Comparison of ENCODE assay signal across 9 cellular contexts in the genomic region with DNA sequence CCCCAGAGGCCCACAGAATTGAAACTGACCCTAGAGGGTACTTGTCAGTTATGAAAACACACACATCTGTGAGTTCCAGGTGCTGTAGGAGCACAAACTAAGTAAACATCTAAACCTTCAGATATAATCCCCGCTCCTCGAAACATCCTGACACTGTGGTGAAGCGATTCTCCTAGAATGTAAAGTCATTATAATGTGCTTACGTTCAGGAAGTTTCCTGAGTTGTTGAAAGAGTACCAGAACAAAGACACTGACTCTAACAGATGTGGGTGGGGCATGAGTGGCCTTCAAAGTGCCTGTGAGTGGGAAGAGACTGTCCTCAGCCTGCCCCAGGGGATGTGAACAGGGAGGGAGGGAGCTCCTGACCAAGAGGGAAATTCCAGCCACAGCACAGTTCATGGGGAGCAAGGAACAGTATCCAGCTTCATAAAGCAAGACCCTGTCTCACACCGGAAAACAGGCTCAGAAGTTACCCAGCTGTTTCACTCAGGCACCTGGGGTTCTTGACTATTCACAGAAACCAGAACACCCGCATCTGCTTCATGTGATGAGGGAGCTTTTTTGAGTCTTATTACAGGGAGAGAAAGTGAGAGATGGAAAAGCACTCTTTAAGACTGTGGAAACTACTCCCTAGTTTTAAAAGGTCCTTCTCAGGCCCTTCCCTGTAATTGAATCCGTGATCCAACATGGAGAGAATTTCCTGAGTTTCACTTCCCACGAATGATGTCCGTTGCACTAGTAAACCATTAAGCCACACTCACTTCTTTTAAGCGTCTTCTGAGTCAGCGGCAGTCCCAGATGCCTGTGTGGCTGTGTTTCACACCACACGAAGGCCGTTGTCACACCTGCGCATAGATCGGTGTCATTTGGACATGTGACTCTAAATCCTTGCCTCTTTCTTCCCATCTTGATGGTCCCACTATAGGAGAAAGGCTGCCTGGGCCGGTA.
DNase-seq lines count a peak whose midpoint lies in the region; ATAC-seq and TF ChIP-seq lines count a peak whose summit lies in the region.
"Had no signal": no experiment of that assay in that cellular context is flagged by ENCODE, and none has a peak within 500 bp of the region (broad histone marks: within the 10 kb centered on the region; RNA-seq: fewer than 3 reads in every experiment).

No MANE protein-coding gene starts in this region.

- peak overlapping the region; percentile 83 for H3K27ac Mint-ChIP-seq in T-helper 2 cell treated with Interferon-gamma antibody and Interleukin-4, amounts not matched to agents 5 μg/mL and 100 μg/mL, for 36 hours
- H3K27ac Mint-ChIP-seq in neural crest cell (ENCODE audit: unreplicated experiment) = peak overlapping the region; percentile 66
- H3K27ac Mint-ChIP-seq: dendritic cell treated with granulocyte-macrophage colony-stimulating factor and Interleukin-4, amounts not matched to agents 40 ng/mL and 50 ng/mL, for 4 days had no signal

- H3K4me3 Mint-ChIP-seq in T-helper 2 cell treated with Interferon-gamma antibody and Interleukin-4, amounts not matched to agents 5 μg/mL and 100 μg/mL, for 36 hours = peak overlapping the region; percentile 38
- no peak overlapping the region for H3K4me3 Mint-ChIP-seq in neural crest cell
- H3K4me3 Mint-ChIP-seq: dendritic cell treated with granulocyte-macrophage colony-stimulating factor and Interleukin-4, amounts not matched to agents 40 ng/mL and 50 ng/mL, for 4 days had no signal

- H3K4me3 ChIP-seq in Peyer's patch = no peak overlapping the region
- H3K4me3 ChIP-seq in esophagus (ENCODE audit: low read depth in 1 of 2, low read length in 2 of 2) = no peak overlapping the region

- peak overlapping the region; percentile 35 to 71 (median 58) for H3K27ac ChIP-seq in Peyer's patch
- peak overlapping the region; percentile 6 to 39 for H3K27ac ChIP-seq in esophagus (ENCODE audit: low read depth in 2 of 2, low read length in 1 of 2)

- DNase-seq in T-helper 2 cell treated with Interferon-gamma antibody and Interleukin-4, amounts not matched to agents 5 μg/mL and 100 μg/mL, for 36 hours (ENCODE audit: low spot score) = peak; percentile 8
- DNase-seq in T-helper 2 cell = no peak
- DNase-seq in Peyer's patch = peak in 2 of 3 donors; percentile 35 to 59
- DNase-seq in neural crest cell (ENCODE audit: low read depth, low spot score) = peak; percentile 20
- DNase-seq in NCI-H146 (lab: John Stamatoyannopoulos, UW) = no peak
- DNase-seq in NCI-H2107 (lab: John Stamatoyannopoulos, UW) = no peak

- H3K9me3 ChIP-seq in Peyer's patch = no peaks in the 10 kb centered on the region
- H3K9me3 ChIP-seq in esophagus (ENCODE audit: control insufficient read depth in 2 of 2, insufficient read depth in 1 of 2, low read depth in 1 of 2, low read length in 1 of 2) = no peaks in the 10 kb centered on the region

- 70 to 73% methylated on average over 16 of the region's 16 CpGs for WGBS in esophagus, 2 donors

- peaks cover 21% of the 10 kb centered on the region for H3K4me1 Mint-ChIP-seq in T-helper 2 cell treated with Interferon-gamma antibody and Interleukin-4, amounts not matched to agents 5 μg/mL and 100 μg/mL, for 36 hours (ENCODE audit: low read depth)
- peaks cover 17% of the 10 kb centered on the region for H3K4me1 Mint-ChIP-seq in neural crest cell

- H3K36me3 ChIP-seq in Peyer's patch (peaks cover 0 to 73% (median 0%) of the 10 kb centered on the region in 3 donors), esophagus (ENCODE audit: control insufficient read depth in 2 of 2, insufficient read depth in 2 of 2, low read length in 1 of 2) (peaks cover 25 to 43% of the 10 kb centered on the region in 2 donors)

- H3K9me3 Mint-ChIP-seq in T-helper 2 cell treated with Interferon-gamma antibody and Interleukin-4, amounts not matched to agents 5 μg/mL and 100 μg/mL, for 36 hours = no peaks in the 10 kb centered on the region
- no peaks in the 10 kb centered on the region for H3K9me3 Mint-ChIP-seq in neural crest cell
- H3K9me3 Mint-ChIP-seq: dendritic cell treated with granulocyte-macrophage colony-stimulating factor and Interleukin-4, amounts not matched to agents 40 ng/mL and 50 ng/mL, for 4 days had no signal

- peak; percentile 82 for ATAC-seq in HG02798 (IDR thresholded peaks at IDR 0.05; ENCODE audit: poor library complexity, unreplicated experiment)

- no peak for TF ChIP-seq POLR2A in Peyer's patch (IDR thresholded peaks at IDR 0.05)

- TF ChIP-seq CTCF in Peyer's patch (IDR thresholded peaks at IDR 0.05) (no peak), neural crest cell (conservative IDR thresholded peaks at IDR 0.05) (no peak)

- H3K4me1 ChIP-seq in Peyer's patch = peaks cover 0 to 7% (median 5%) of the 10 kb centered on the region in 4 donors
- H3K4me1 ChIP-seq in esophagus (ENCODE audit: control insufficient read depth in 2 of 2, insufficient read depth in 2 of 2, low read length in 1 of 2) = no peaks in the 10 kb centered on the region

- H3K27me3 ChIP-seq in Peyer's patch = no peaks in the 10 kb centered on the region
- no peaks in the 10 kb centered on the region for H3K27me3 ChIP-seq in esophagus (ENCODE audit: control insufficient read depth in 1 of 2, insufficient read depth in 2 of 2, low read length in 2 of 2)

- peaks cover 74% of the 10 kb centered on the region for H3K36me3 Mint-ChIP-seq in T-helper 2 cell treated with Interferon-gamma antibody and Interleukin-4, amounts not matched to agents 5 μg/mL and 100 μg/mL, for 36 hours (ENCODE audit: low read depth)
- H3K36me3 Mint-ChIP-seq in neural crest cell (ENCODE audit: low read depth) = peaks cover 35% of the 10 kb centered on the region

- H3K27me3 Mint-ChIP-seq in T-helper 2 cell treated with Interferon-gamma antibody and Interleukin-4, amounts not matched to agents 5 μg/mL and 100 μg/mL, for 36 hours (ENCODE audit: low read depth) = no peaks in the 10 kb centered on the region
- no peaks in the 10 kb centered on the region for H3K27me3 Mint-ChIP-seq in neural crest cell (ENCODE audit: low read depth)
- H3K27me3 Mint-ChIP-seq: dendritic cell treated with granulocyte-macrophage colony-stimulating factor and Interleukin-4, amounts not matched to agents 40 ng/mL and 50 ng/mL, for 4 days had no signal

Comparison
In these comparisons a context has a peak if more than half of its experiments do, and no peak if none do; other contexts are left out.
1. DNase-seq: peak in T-helper 2 cell treated with Interferon-gamma antibody and Interleukin-4, amounts not matched to agents 5 μg/mL and 100 μg/mL, for 36 hours (single experiment), Peyer's patch (2 of 3) and neural crest cell (single experiment); none in T-helper 2 cell (0 of 5), NCI-H146 (single experiment) and NCI-H2107 (single experiment).